Comparison of ENCODE assay signal across 34 cellular contexts in the genomic region with DNA sequence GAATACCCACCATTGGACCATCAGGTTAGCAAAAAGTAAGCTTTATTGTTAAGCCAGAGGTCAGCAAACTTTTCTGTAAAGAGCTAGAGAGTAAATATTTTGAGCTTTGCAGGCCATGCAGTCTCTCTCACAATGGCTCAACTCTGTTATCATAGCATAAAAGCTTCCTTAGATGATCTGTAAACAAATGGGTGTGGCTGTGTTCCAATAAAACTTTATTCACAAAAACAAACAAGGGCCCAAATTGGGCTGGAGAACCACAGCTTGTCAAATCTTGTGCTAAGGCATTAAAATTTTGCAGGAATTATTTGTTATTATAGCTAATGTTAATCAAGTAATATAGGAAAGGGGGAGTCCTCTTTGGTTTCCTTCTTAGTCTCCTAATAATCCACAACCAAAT.
"Had no signal": no experiment of that assay in that cellular context is flagged by ENCODE, and none has a peak within 500 bp of the region (broad histone marks: within the 10 kb centered on the region; RNA-seq: fewer than 3 reads in every experiment).

No MANE protein-coding gene starts in this region.

- ATAC-seq: activated naive CD4-positive, alpha-beta T cell treated with anti-CD3 and anti-CD28 coated beads, Interleukin-2, amount 50 U/mL, for 72 hours; activated naive CD8-positive, alpha-beta T cell treated with anti-CD3 and anti-CD28 coated beads, Interleukin-2, amount 50 U/mL, for 24 hours; activated T-cell treated with anti-CD3 and anti-CD28 coated beads, Interleukin-2, amount 50 U/mL, for 4 hours; activated T-cell treated with anti-CD3 and anti-CD28 coated beads, Interleukin-2, amount 50 U/mL, for 72 hours; activated T-helper 17 cell treated with anti-CD3 and anti-CD28 coated beads, Interleukin-2, amount 50 U/mL, for 72 hours; body of pancreas had no signal

- FAIRE-seq: astrocyte, bronchial epithelial cell had no signal

- H3K27me3 ChIP-seq: adrenal gland, ascending aorta, body of pancreas, brain microvascular endothelial cell, breast epithelium, cardiac muscle cell had no signal

- H3K9me3 ChIP-seq: adrenal gland, ascending aorta, body of pancreas, breast epithelium had no signal

- H3K4me1 ChIP-seq: adrenal gland, ascending aorta, body of pancreas, breast epithelium had no signal

- H3K36me3 ChIP-seq: adrenal gland, ascending aorta, brain microvascular endothelial cell, breast epithelium, cardiac muscle cell had no signal

- DNase-seq: activated effector memory CD4-positive, alpha-beta T cell treated with anti-CD3 and anti-CD28 coated beads, Interleukin-2, amount 50 U/mL, for 16 hours; activated effector memory CD4-positive, alpha-beta T cell treated with Interleukin-2 at 50 U/mL for 16 hours; activated gamma-delta T cell; activated gamma-delta T cell treated with Interleukin-2 at 50 U/mL for 16 hours; activated naive CD4-positive, alpha-beta T cell; activated naive CD4-positive, alpha-beta T cell treated with anti-CD3 and anti-CD28 coated beads for 36 hours; activated naive CD4-positive, alpha-beta T cell treated with anti-CD3 and anti-CD28 coated beads, Interleukin-2, amount 10 ng/mL, durations not matched to agents 7 days and 5 days; activated naive CD4-positive, alpha-beta T cell treated with anti-CD3 and anti-CD28 coated beads, Interleukin-2, amount 50 U/mL, for 16 hours; activated naive CD4-positive, alpha-beta T cell treated with Interleukin-2 at 50 U/mL for 16 hours; activated naive CD8-positive, alpha-beta T cell treated with anti-CD3 and anti-CD28 coated beads for 36 hours; activated naive CD8-positive, alpha-beta T cell treated with anti-CD3 and anti-CD28 coated beads, Interleukin-2, amount 10 ng/mL, durations not matched to agents 7 days and 5 days; activated naive CD8-positive, alpha-beta T cell treated with anti-CD3 and anti-CD28 coated beads, Interleukin-2, amount 50 U/mL, for 24 hours; activated T-cell treated with anti-CD3 and anti-CD28 coated beads, Interleukin-2, amount 50 U/mL, for 1 hour; activated T-cell treated with anti-CD3 and anti-CD28 coated beads, Interleukin-2, amount 50 U/mL, for 24 hours; activated T-cell treated with anti-CD3 and anti-CD28 coated beads, Interleukin-2, amount 50 U/mL, for 4 hours; activated T-cell treated with anti-CD3 and anti-CD28 coated beads, Interleukin-2, amount 50 U/mL, for 48 hours; activated T-cell treated with anti-CD3 and anti-CD28 coated beads, Interleukin-2, amount 50 U/mL, for 72 hours; adrenal gland; amniotic stem cell; amygdala; anterior cingulate cortex; aorta; body of pancreas; brain microvascular endothelial cell; caudate nucleus; central memory CD4-positive, alpha-beta T cell; cerebellar nuclear complex had no signal

- H3K4me3 ChIP-seq: adrenal gland, ascending aorta, body of pancreas, breast epithelium, cardiac muscle cell had no signal

- H3K27ac ChIP-seq: adrenal gland, ascending aorta, body of pancreas, brain microvascular endothelial cell, breast epithelium, cardiac muscle cell had no signal
